In genomic region chr13:102401755-102402154, GRCh38 we compare ENCODE assay signal across 9 cellular contexts. TPM values are rescaled to one million over a fixed set of nuclear protein-coding genes. Genes with fewer than 3 reads are reported as not detected.
DNase-seq lines count a peak whose midpoint lies in the region; ATAC-seq, FAIRE-seq and TF ChIP-seq lines count a peak whose summit lies in the region.
"Had no signal": no experiment of that assay in that cellular context is flagged by ENCODE, and none has a peak within 500 bp of the region (broad histone marks: within the 10 kb centered on the region; RNA-seq: fewer than 3 reads in every experiment).

TSS of gene FGF14 (minus strand) at chr13:102402048.

- peaks cover 8% of the 10 kb centered on the region for H3K4me1 ChIP-seq in astrocyte (ENCODE audit: insufficient read depth, low read length)
- H3K4me1 ChIP-seq: SJSA1 had no signal

- no peaks in the 10 kb centered on the region for H3K79me2 ChIP-seq in astrocyte (ENCODE audit: insufficient read depth, low read length)

- DNase-seq in Jurkat, Clone E6-1 (ENCODE audit: low read depth, low spot score) = no peak
- DNase-seq in astrocyte (ENCODE audit: low read depth) (no peak), immature natural killer cell (no peak), GM03348 (ENCODE audit: low spot score) (no peak)
- no peak for DNase-seq in stimulated activated effector memory CD8-positive, alpha-beta T cell treated with anti-CD3 and anti-CD28 coated beads, Interleukin-12 subunit alpha, Interleukin-12 subunit beta, amount 100 ng/mL, for 72 hours (ENCODE audit: low spot score in 2 of 2)
- DNase-seq: erythroblast had no signal

- H3K27me3 Mint-ChIP-seq in astrocyte (ENCODE audit: low read depth, unreplicated experiment) (peaks cover 22% of the 10 kb centered on the region), immature natural killer cell (ENCODE audit: low read depth in 3 of 3) (peaks cover 17 to 26% (median 25%) of the 10 kb centered on the region in 3 donors)

- H3K27ac Mint-ChIP-seq in astrocyte (ENCODE audit: unreplicated experiment) (no peak within 1 kb of the TSS), immature natural killer cell (no peak within 1 kb of the TSS)
- peak within 1 kb of the TSS; percentile 62 for H3K27ac Mint-ChIP-seq in stimulated activated effector memory CD8-positive, alpha-beta T cell treated with anti-CD3 and anti-CD28 coated beads, Interleukin-12 subunit alpha, Interleukin-12 subunit beta, amount 100 ng/mL, for 72 hours

- H3K4me3 Mint-ChIP-seq in astrocyte (ENCODE audit: unreplicated experiment) (peak within 1 kb of the TSS; percentile 81), immature natural killer cell (peak within 1 kb of the TSS in 4 of 5 donors; percentile 30 to 67 (median 36))
- H3K4me3 Mint-ChIP-seq in stimulated activated effector memory CD8-positive, alpha-beta T cell treated with anti-CD3 and anti-CD28 coated beads, Interleukin-12 subunit alpha, Interleukin-12 subunit beta, amount 100 ng/mL, for 72 hours = peak within 1 kb of the TSS; percentile 70

- no peak within 1 kb of the TSS for H3K27ac ChIP-seq in astrocyte (ENCODE audit: low read depth, low read length)
- H3K27ac ChIP-seq: SJSA1 had no signal

- FAIRE-seq in astrocyte (lab: Jason Lieb, UNC) = no peak

- H3K9me3 Mint-ChIP-seq in astrocyte (ENCODE audit: unreplicated experiment) (no peaks in the 10 kb centered on the region), immature natural killer cell (peaks cover 0 to 2% (median 0%) of the 10 kb centered on the region in 6 donors)
- no peaks in the 10 kb centered on the region for H3K9me3 Mint-ChIP-seq in stimulated activated effector memory CD8-positive, alpha-beta T cell treated with anti-CD3 and anti-CD28 coated beads, Interleukin-12 subunit alpha, Interleukin-12 subunit beta, amount 100 ng/mL, for 72 hours

- no peaks in the 10 kb centered on the region for H3K36me3 Mint-ChIP-seq in astrocyte (ENCODE audit: low read depth, unreplicated experiment)
- peaks cover 0 to 9% (median 3%) of the 10 kb centered on the region in 3 donors for H3K36me3 Mint-ChIP-seq in immature natural killer cell
- no peaks in the 10 kb centered on the region for H3K36me3 Mint-ChIP-seq in stimulated activated effector memory CD8-positive, alpha-beta T cell treated with anti-CD3 and anti-CD28 coated beads, Interleukin-12 subunit alpha, Interleukin-12 subunit beta, amount 100 ng/mL, for 72 hours

- no peaks in the 10 kb centered on the region for H4K20me1 ChIP-seq in astrocyte (ENCODE audit: insufficient read depth, low read length)

- peak within 1 kb of the TSS; percentile 72 for H2AFZ ChIP-seq in astrocyte (ENCODE audit: low read depth, low read length)

- peaks cover 32% of the 10 kb centered on the region for H3K27me3 ChIP-seq in astrocyte (ENCODE audit: insufficient read depth, low read length)

- peak within 1 kb of the TSS; percentile 91 for H3K4me2 ChIP-seq in astrocyte (ENCODE audit: low read length)

- no peaks in the 10 kb centered on the region for H3K9me3 ChIP-seq in astrocyte (ENCODE audit: insufficient read depth, low read depth, low read length)
- H3K9me3 ChIP-seq: SJSA1 had no signal

- no peaks in the 10 kb centered on the region for H3K36me3 ChIP-seq in astrocyte (ENCODE audit: insufficient read depth, low read length)
- H3K36me3 ChIP-seq: SJSA1 had no signal

- TF ChIP-seq CTCF in astrocyte (IDR thresholded peaks at IDR 0.05; ENCODE audit: insufficient read depth, low read depth, low read length) = no peak

- peak within 1 kb of the TSS; percentile 18 for H3K4me3 ChIP-seq in Jurkat, Clone E6-1 (ENCODE audit: low read length)
- H3K4me3 ChIP-seq in astrocyte (ENCODE audit: insufficient read depth, low read depth, low read length) = peak within 1 kb of the TSS; percentile 52
- H3K4me3 ChIP-seq: SJSA1 had no signal

- peak within 1 kb of the TSS; percentile 43 for H3K9ac ChIP-seq in astrocyte (ENCODE audit: low read length)

- H3K4me1 Mint-ChIP-seq in astrocyte (ENCODE audit: low read depth, unreplicated experiment) (peaks cover 12% of the 10 kb centered on the region), immature natural killer cell (peaks cover 8 to 13% of the 10 kb centered on the region in 2 donors)
- H3K4me1 Mint-ChIP-seq in stimulated activated effector memory CD8-positive, alpha-beta T cell treated with anti-CD3 and anti-CD28 coated beads, Interleukin-12 subunit alpha, Interleukin-12 subunit beta, amount 100 ng/mL, for 72 hours = peaks cover 29% of the 10 kb centered on the region

- ATAC-seq in stimulated activated effector memory CD8-positive, alpha-beta T cell treated with anti-CD3 and anti-CD28 coated beads, Interleukin-12 subunit alpha, Interleukin-12 subunit beta, amount 100 ng/mL, for 72 hours = no peak
- no peak for ATAC-seq in HG03108 (IDR thresholded peaks at IDR 0.05; ENCODE audit: unreplicated experiment)
- ATAC-seq in GM18861 (IDR thresholded peaks at IDR 0.05; ENCODE audit: unreplicated experiment) = no peak

RNA-seq across cellular contexts. Expression of gene FGF14, which starts in this region (rescaled TPM):
- 0.80 TPM for polyA plus RNA-seq in Jurkat, Clone E6-1 (2012; ENCODE audit: insufficient read depth, insufficient read length)
- 0.14 and 0.23 TPM in 2 replicates for total RNA-seq in astrocyte
- not detected for polyA plus RNA-seq in immature natural killer cell
- total RNA-seq: SJSA1 had no signal
